ENCODE assay signal across 8 cellular contexts in genomic region chr1:117121589-117122296, GRCh38. TPM values are rescaled to one million over a fixed set of nuclear protein-coding genes. Genes with fewer than 3 reads are reported as not detected.
DNase-seq lines count a peak whose midpoint lies in the region; ATAC-seq and TF ChIP-seq lines count a peak whose summit lies in the region.

TSS of gene TRIM45 (minus strand) at chr1:117121749. CDS start at chr1:117121201, 548 bp downstream.

- peak; percentile 90 for TF ChIP-seq CTCF in C4-2B (conservative IDR thresholded peaks at IDR 0.05)
- TF ChIP-seq CTCF in dorsolateral prefrontal cortex (IDR thresholded peaks at IDR 0.05 in 54 of 56, conservative IDR thresholded peaks at IDR 0.05 in 2 of 56; ENCODE audit: low read depth in 1 of 56, partially characterized antibody in 56 of 56): peak; percentile 51 to 90 (median 78)
- TF ChIP-seq CTCF in right lobe of liver (IDR thresholded peaks at IDR 0.05): peak; percentile 56 to 80 (median 74)

- DNase-seq in NCI-H69 (lab: John Stamatoyannopoulos, UW) (peak; percentile 96), dorsolateral prefrontal cortex (peak; percentile 94 to 98 (median 97)), right lobe of liver (peak; percentile 96 to 97 (median 97))
- DNase-seq in activated CD4-positive, alpha-beta T cell treated with anti-CD3 and anti-CD28 coated beads, Interleukin-2, amount 50 U/mL, for 48 hours: peak; percentile 86 to 89
- peak; percentile 82 for DNase-seq in stimulated activated CD4-positive, alpha-beta T cell treated with anti-CD3 and anti-CD28 coated beads, Interleukin-4, amount 100 ng/mL, for 24 hours

- peak; percentile 89 for ATAC-seq in GM19328 (IDR thresholded peaks at IDR 0.05; ENCODE audit: unreplicated experiment)
- peak; percentile 73 for ATAC-seq in HG03469 (IDR thresholded peaks at IDR 0.05; ENCODE audit: unreplicated experiment)
- ATAC-seq in right lobe of liver: peak; percentile 95 to 98 (median 95)

- no peak for TF ChIP-seq POLR2A in right lobe of liver (IDR thresholded peaks at IDR 0.05)

- intact Hi-C loops in dorsolateral prefrontal cortex (cut with DNase I) (loop anchor here (2.0 to 5.0 kb wide), 5 partner anchors 55 to 807 kb away; partner anchors contain the start of genes MAN1A2 (in 2 of the 2), GDAP2 (in 1 of the 2) and WDR3 (in 1 of the 2)), right lobe of liver (cut with DNase I) (loop anchor here in 1 of 2 donors (10.0 kb wide), 1 partner anchor 47 kb away; no protein-coding TSS in a partner anchor)

- no peaks in the 10 kb centered on the region for H3K9me3 ChIP-seq in right lobe of liver

- H3K27me3 ChIP-seq in dorsolateral prefrontal cortex (no peaks in the 10 kb centered on the region), right lobe of liver (no peaks in the 10 kb centered on the region)

- 3% methylated on average over 12 of the region's 70 CpGs for WGBS in right lobe of liver (ENCODE audit: insufficient coverage, low coverage, low lambda C conversion rate, missing lambda C conversion rate)

- H3K27ac ChIP-seq in C4-2B (peak within 1 kb of the TSS; percentile 78), dorsolateral prefrontal cortex (peak within 1 kb of the TSS; percentile 72 to 99 (median 95)), right lobe of liver (peak within 1 kb of the TSS; percentile 65 to 82 (median 78))

- H3K4me3 ChIP-seq in dorsolateral prefrontal cortex (peak within 1 kb of the TSS; percentile 51 to 95 (median 78)), right lobe of liver (peak within 1 kb of the TSS; percentile 67 to 77 (median 68))

- H3K36me3 ChIP-seq in right lobe of liver: no peaks in the 10 kb centered on the region

- H3K4me1 ChIP-seq in right lobe of liver: peaks cover 0 to 13% (median 7%) of the 10 kb centered on the region in 4 donors

RNA-seq across cellular contexts. Expression of gene TRIM45, which starts in this region (rescaled TPM):
- total RNA-seq in dorsolateral prefrontal cortex: 10 to 100 TPM in 18 of 120 experiments, 1 to 10 TPM in 102; 2.8 to 18.7 (median 7.3) TPM
- 1 to 10 TPM in 1 of 6 experiments, under 1 TPM in 5; 0.31 to 1.8 (median 0.51) TPM for total RNA-seq in right lobe of liver

Comparison
In these comparisons a context has a peak if more than half of its experiments do, and no peak if none do; other contexts are left out.
1. Peak in every context shown above with its lines: DNase-seq, ATAC-seq, H3K4me3 ChIP-seq and H3K27ac ChIP-seq.